In genomic region chr10:5480162-5480931, GRCh38 we compare ENCODE assay signal across 2 cellular contexts.
TF ChIP-seq lines count a peak whose summit lies in the region.

No MANE protein-coding gene starts in this region.

TF ChIP-seq in K562, 482 proteins besides CTCF, POLR2A, EP300 and RAD21 (continues in another document):
- TF ChIP-seq MAFG (tag; conservative IDR thresholded peaks at IDR 0.05) (no peak; the same call in 1 of the 2 replicates), ZNF395 (CRISPR knock-in tag; IDR thresholded peaks at IDR 0.05) (peak; percentile 89), ZNF639 (CRISPR knock-in tag; conservative IDR thresholded peaks at IDR 0.05 in 1 of 2, IDR thresholded peaks at IDR 0.05 in 1 of 2) (no peak; a peak in 1 of 4 replicates), HDGF (IDR thresholded peaks at IDR 0.05) (0 out of 2 replicates have a peak, but pooled peaks have one; percentile 39), NR4A1 (CRISPR knock-in tag; IDR thresholded peaks at IDR 0.05) (no peak), NR4A1 (tag; IDR thresholded peaks at IDR 0.05) (peak; percentile 77; the same call in 1 of the 2 replicates), SP1 (CRISPR knock-in tag; IDR thresholded peaks at IDR 0.05) (no peak), BHLHE40 (IDR thresholded peaks at IDR 0.05; ENCODE audit: low read length) (peak; percentile 31; the same call in 1 of the 2 replicates), ZKSCAN8 (CRISPR knock-in tag; IDR thresholded peaks at IDR 0.05) (0 out of 2 replicates have a peak, but pooled peaks have one; percentile 19), FOXP1 (CRISPR knock-in tag; IDR thresholded peaks at IDR 0.05) (0 out of 2 replicates have a peak, but pooled peaks have one; percentile 34), FOXA3 (CRISPR knock-in tag; conservative IDR thresholded peaks at IDR 0.05 in 1 of 2, IDR thresholded peaks at IDR 0.05 in 1 of 2) (peak in 1 of 2 experiments; percentile 55; a peak in 1 of 4 replicates), ZNF253 (CRISPR knock-in tag; conservative IDR thresholded peaks at IDR 0.05) (no peak), HDAC2 (IDR thresholded peaks at IDR 0.05) (peak; percentile 14; the same call in 1 of the 2 replicates), TAF15 (IDR thresholded peaks at IDR 0.05; ENCODE audit: low read depth, low read length) (no peak), KLF6 (CRISPR knock-in tag; IDR thresholded peaks at IDR 0.05; ENCODE audit: borderline replicate concordance) (peak; percentile 14), NKRF (IDR thresholded peaks at IDR 0.05; ENCODE audit: borderline replicate concordance) (peak; percentile 66; the same call in 1 of the 2 replicates), ZNF41 (CRISPR knock-in tag; conservative IDR thresholded peaks at IDR 0.05) (no peak), NR2C2 (CRISPR knock-in tag; IDR thresholded peaks at IDR 0.05) (no peak), NR2C2 (tag; IDR thresholded peaks at IDR 0.05) (peak; percentile 80)

TF ChIP-seq in SK-N-SH, 30 proteins besides CTCF, POLR2A, EP300 and RAD21:
- TF ChIP-seq TAF1 (IDR thresholded peaks at IDR 0.05; ENCODE audit: borderline replicate concordance, low read depth, low read length), result no peak
- no peak for TF ChIP-seq SIN3A (IDR thresholded peaks at IDR 0.05; ENCODE audit: borderline replicate concordance, low read depth, low read length)
- TF ChIP-seq RCOR1 (IDR thresholded peaks at IDR 0.05; ENCODE audit: low read length), result no peak
- TF ChIP-seq REST (IDR thresholded peaks at IDR 0.05; ENCODE audit: low read depth, low read length), result no peak
- no peak for TF ChIP-seq USF2 (IDR thresholded peaks at IDR 0.05; ENCODE audit: borderline replicate concordance, low read depth, low read length)
- TF ChIP-seq MEF2A (IDR thresholded peaks at IDR 0.05; ENCODE audit: borderline replicate concordance, low read depth), result no peak
- no peak for TF ChIP-seq RXRA (IDR thresholded peaks at IDR 0.05; ENCODE audit: borderline replicate concordance, low read depth)
- no peak for TF ChIP-seq YY1 (IDR thresholded peaks at IDR 0.05; ENCODE audit: low read depth)
- TF ChIP-seq SMC3 (IDR thresholded peaks at IDR 0.05; ENCODE audit: low read depth, low read length), result no peak
- TF ChIP-seq RFX5 (IDR thresholded peaks at IDR 0.05; ENCODE audit: low read length), result no peak
- no peak for TF ChIP-seq NFIC (IDR thresholded peaks at IDR 0.05; ENCODE audit: borderline replicate concordance)
- TF ChIP-seq IRF3 (IDR thresholded peaks at IDR 0.05; ENCODE audit: low read depth, low read length), result no peak
- no peak for TF ChIP-seq EZH2phosphoT487 (IDR thresholded peaks at IDR 0.05; ENCODE audit: borderline replicate concordance, low read depth)
- TF ChIP-seq NRF1 (IDR thresholded peaks at IDR 0.05; ENCODE audit: low read depth, low read length), result no peak
- TF ChIP-seq ELF1 (IDR thresholded peaks at IDR 0.05), result no peak
- no peak for TF ChIP-seq POLR2AphosphoS5 (IDR thresholded peaks at IDR 0.05; ENCODE audit: low read depth, low read length)
- TF ChIP-seq TCF12 (IDR thresholded peaks at IDR 0.05), result no peak
- no peak for TF ChIP-seq MXI1 (IDR thresholded peaks at IDR 0.05; ENCODE audit: low read depth, low read length)
- no peak for TF ChIP-seq JUND (IDR thresholded peaks at IDR 0.05)
